Comparison of ENCODE assay signal across 22 cellular contexts in genomic region chr5:135240781-135241360, GRCh38.
DNase-seq lines count a peak whose midpoint lies in the region; ATAC-seq and TF ChIP-seq lines count a peak whose summit lies in the region.
"Had no signal": no experiment of that assay in that cellular context is flagged by ENCODE, and none has a peak within 500 bp of the region (broad histone marks: within the 10 kb centered on the region; RNA-seq: fewer than 3 reads in every experiment).

No MANE protein-coding gene starts in this region.

- no peak overlapping the region for H3K27ac Mint-ChIP-seq in natural killer cell treated with Interleukin-12 subunit alpha and Interleukin-12 subunit beta and Interleukin-15 and Interleukin-18, amount 100 ng/mL, for 72 hours
- no peak overlapping the region for H3K27ac Mint-ChIP-seq in natural killer cell
- H3K27ac Mint-ChIP-seq: activated B cell treated with CpG ODN at 0.5 μM for 24 hours; activated CD8-positive, alpha-beta T cell treated with anti-CD3 and anti-CD28 coated beads, Interleukin-2, amount 10 ng/mL, durations not matched to agents 7 days and 5 days; activated naive CD4-positive, alpha-beta T cell treated with anti-CD3 and anti-CD28 coated beads, Interleukin-2, amount 50 U/mL, for 72 hours; memory B cell; stimulated activated naive B cell treated with anti-CD40 and anti-IgM and Interleukin-4, amounts not matched to agents 10 μg/mL and 1 μg/mL and 100 μg/mL, for 72 hours had no signal

- H3K27ac ChIP-seq in stomach: peak overlapping the region in 2 of 5 donors; percentile 31 to 88
- no peak overlapping the region for H3K27ac ChIP-seq in A673 (ENCODE audit: low read depth, low read length, poor library complexity, severe bottlenecking)
- H3K27ac ChIP-seq: C4-2B, skin epidermis, transverse colon had no signal

- intact Hi-C loops in natural killer cell (cut with micrococcal nuclease): no loop called here
- intact Hi-C loops in stomach (cut with DNase I; ENCODE audit: low total_unique reads): no loop called here
- intact Hi-C loops in A673 (cut with micrococcal nuclease; ENCODE audit: unreplicated experiment): no loop called here

- peaks cover 0 to 2% of the 10 kb centered on the region in 2 donors for H3K27me3 Mint-ChIP-seq in natural killer cell treated with Interleukin-12 subunit alpha and Interleukin-12 subunit beta and Interleukin-15 and Interleukin-18, amount 100 ng/mL, for 72 hours
- no peaks in the 10 kb centered on the region for H3K27me3 Mint-ChIP-seq in natural killer cell (ENCODE audit: low read depth in 2 of 2)
- H3K27me3 Mint-ChIP-seq: activated B cell treated with CpG ODN at 0.5 μM for 24 hours, memory B cell had no signal

- ATAC-seq in natural killer cell treated with Interleukin-12 subunit alpha and Interleukin-12 subunit beta and Interleukin-15 and Interleukin-18, amount 100 ng/mL, for 72 hours: no peak
- ATAC-seq in natural killer cell: no peak
- ATAC-seq: activated CD8-positive, alpha-beta T cell treated with anti-CD3 and anti-CD28 coated beads, Interleukin-2, amount 10 ng/mL, durations not matched to agents 7 days and 5 days; activated naive CD4-positive, alpha-beta T cell treated with anti-CD3 and anti-CD28 coated beads, Interleukin-2, amount 50 U/mL, for 72 hours; naive thymus-derived CD4-positive, alpha-beta T cell; stimulated activated naive B cell treated with anti-CD40 and anti-IgM and Interleukin-4, amounts not matched to agents 10 μg/mL and 1 μg/mL and 100 μg/mL, for 72 hours had no signal

- H3K4me1 ChIP-seq in stomach (peaks cover 32 to 96% (median 66%) of the 10 kb centered on the region in 4 donors), A673 (ENCODE audit: insufficient read depth, low read length, poor library complexity, severe bottlenecking) (peaks cover 2% of the 10 kb centered on the region)

- TF ChIP-seq EP300 in stomach (IDR thresholded peaks at IDR 0.05): no peak

- 85 to 95% (median 87%) methylated on average over 2 of the region's 2 CpGs for WGBS in stomach, 5 donors

- H3K9me3 ChIP-seq in stomach: no peaks in the 10 kb centered on the region
- H3K9me3 ChIP-seq in A673 (ENCODE audit: low read depth, low read length, poor library complexity, severe bottlenecking): no peaks in the 10 kb centered on the region
- H3K9me3 ChIP-seq: transverse colon had no signal

- DNase-seq in natural killer cell treated with Interleukin-12 subunit alpha and Interleukin-12 subunit beta and Interleukin-15 and Interleukin-18, amount 100 ng/mL, for 72 hours (ENCODE audit: low spot score): peak; percentile 18
- DNase-seq in natural killer cell: no peak
- DNase-seq in mesenteric fat pad (ENCODE audit: low spot score): peak; percentile 24
- DNase-seq in stomach: peak; percentile 17
- no peak for DNase-seq in A673 (ENCODE audit: low spot score)
- DNase-seq in glomerular visceral epithelial cell (ENCODE audit: extremely low spot score): no peak
- DNase-seq in inferior parietal cortex (ENCODE audit: extremely low spot score): no peak
- DNase-seq: activated B cell treated with CpG ODN at 0.5 μM for 24 hours; activated CD8-positive, alpha-beta T cell treated with anti-CD3 and anti-CD28 coated beads, Interleukin-2, amount 10 ng/mL, durations not matched to agents 7 days and 5 days; effector CD8-positive, alpha-beta T cell; KG1; NCI-H1694; NCI-H2171 treated with DMSO at 0.1 percent for 48 hours; NCI-H69; stimulated activated naive B cell treated with anti-CD40 and anti-IgM and Interleukin-4, amounts not matched to agents 10 μg/mL and 1 μg/mL and 100 μg/mL, for 72 hours; T-helper 9 cell; transverse colon had no signal

- H3K36me3 ChIP-seq in stomach (no peaks in the 10 kb centered on the region), A673 (ENCODE audit: insufficient read depth, low read length, poor library complexity, severe bottlenecking) (no peaks in the 10 kb centered on the region)
- H3K36me3 ChIP-seq: transverse colon had no signal

- H3K4me3 ChIP-seq in stomach (no peak overlapping the region), A673 (ENCODE audit: low read depth, low read length, poor library complexity, severe bottlenecking) (no peak overlapping the region)
- H3K4me3 ChIP-seq: skin epidermis, transverse colon had no signal

- H3K4me1 Mint-ChIP-seq in natural killer cell treated with Interleukin-12 subunit alpha and Interleukin-12 subunit beta and Interleukin-15 and Interleukin-18, amount 100 ng/mL, for 72 hours (ENCODE audit: low read depth in 2 of 2): no peaks in the 10 kb centered on the region
- no peaks in the 10 kb centered on the region for H3K4me1 Mint-ChIP-seq in natural killer cell
- H3K4me1 Mint-ChIP-seq: activated B cell treated with CpG ODN at 0.5 μM for 24 hours; memory B cell; stimulated activated naive B cell treated with anti-CD40 and anti-IgM and Interleukin-4, amounts not matched to agents 10 μg/mL and 1 μg/mL and 100 μg/mL, for 72 hours had no signal

- H3K27me3 ChIP-seq in stomach: no peaks in the 10 kb centered on the region
- no peaks in the 10 kb centered on the region for H3K27me3 ChIP-seq in A673 (replicated peaks; ENCODE audit: insufficient read depth, low read depth, low read length, poor library complexity)
- H3K27me3 ChIP-seq: transverse colon had no signal

- no peak for TF ChIP-seq CTCF in natural killer cell (IDR thresholded peaks at IDR 0.05)
- no peak for TF ChIP-seq CTCF in stomach (IDR thresholded peaks at IDR 0.05)
- TF ChIP-seq CTCF in A673 (conservative IDR thresholded peaks at IDR 0.05; ENCODE audit: low read depth, low read length): no peak

- TF ChIP-seq POLR2A in stomach (IDR thresholded peaks at IDR 0.05): no peak

- H3K9me3 Mint-ChIP-seq in natural killer cell treated with Interleukin-12 subunit alpha and Interleukin-12 subunit beta and Interleukin-15 and Interleukin-18, amount 100 ng/mL, for 72 hours: no peaks in the 10 kb centered on the region
- H3K9me3 Mint-ChIP-seq in natural killer cell: no peaks in the 10 kb centered on the region
- H3K9me3 Mint-ChIP-seq: activated B cell treated with CpG ODN at 0.5 μM for 24 hours; activated naive CD4-positive, alpha-beta T cell treated with anti-CD3 and anti-CD28 coated beads, Interleukin-2, amount 50 U/mL, for 72 hours; memory B cell; naive thymus-derived CD4-positive, alpha-beta T cell; stimulated activated naive B cell treated with anti-CD40 and anti-IgM and Interleukin-4, amounts not matched to agents 10 μg/mL and 1 μg/mL and 100 μg/mL, for 72 hours had no signal

- CTCF ChIA-PET in A673 (lab: Charles Lee): no interaction called here

- BruUV-seq in A673 (replicated peaks; lab: Mats Ljungman, UMichigan): no TSS peak

- H3K4me3 Mint-ChIP-seq in natural killer cell treated with Interleukin-12 subunit alpha and Interleukin-12 subunit beta and Interleukin-15 and Interleukin-18, amount 100 ng/mL, for 72 hours: no peak overlapping the region
- no peak overlapping the region for H3K4me3 Mint-ChIP-seq in natural killer cell
- H3K4me3 Mint-ChIP-seq: activated B cell treated with CpG ODN at 0.5 μM for 24 hours; activated CD8-positive, alpha-beta T cell treated with anti-CD3 and anti-CD28 coated beads, Interleukin-2, amount 10 ng/mL, durations not matched to agents 7 days and 5 days; memory B cell; naive thymus-derived CD4-positive, alpha-beta T cell; stimulated activated naive B cell treated with anti-CD40 and anti-IgM and Interleukin-4, amounts not matched to agents 10 μg/mL and 1 μg/mL and 100 μg/mL, for 72 hours had no signal

- POLR2A ChIA-PET in A673 (lab: Charles Lee; ENCODE audit: low non-redundant PET): no interaction called here

- H3K36me3 Mint-ChIP-seq in natural killer cell treated with Interleukin-12 subunit alpha and Interleukin-12 subunit beta and Interleukin-15 and Interleukin-18, amount 100 ng/mL, for 72 hours: no peaks in the 10 kb centered on the region
- no peaks in the 10 kb centered on the region for H3K36me3 Mint-ChIP-seq in natural killer cell
- H3K36me3 Mint-ChIP-seq: activated naive CD4-positive, alpha-beta T cell treated with anti-CD3 and anti-CD28 coated beads, Interleukin-2, amount 50 U/mL, for 72 hours; memory B cell; naive thymus-derived CD4-positive, alpha-beta T cell; stimulated activated naive B cell treated with anti-CD40 and anti-IgM and Interleukin-4, amounts not matched to agents 10 μg/mL and 1 μg/mL and 100 μg/mL, for 72 hours had no signal

Comparison
In these comparisons a context has a peak if more than half of its experiments do, and no peak if none do; other contexts are left out.
1. DNase-seq: peak in natural killer cell treated with Interleukin-12 subunit alpha and Interleukin-12 subunit beta and Interleukin-15 and Interleukin-18, amount 100 ng/mL, for 72 hours (single experiment), mesenteric fat pad (single experiment) and stomach (single experiment); none in natural killer cell (single experiment), A673 (single experiment), glomerular visceral epithelial cell (single experiment) and inferior parietal cortex (single experiment).